In genomic region chr1:28086651-28087050, GRCh38 we compare ENCODE assay signal across 8 cellular contexts. TPM values are rescaled to one million over a fixed set of nuclear protein-coding genes. Genes with fewer than 3 reads are reported as not detected.
DNase-seq lines count a peak whose midpoint lies in the region; ATAC-seq, FAIRE-seq and TF ChIP-seq lines count a peak whose summit lies in the region.

No MANE protein-coding gene starts in this region.

- H3K4me1 Mint-ChIP-seq in glutamatergic neuron (ENCODE audit: low read depth, unreplicated experiment) = peaks cover 11% of the 10 kb centered on the region

- DNase-seq in A549 (ENCODE audit: low read depth in 1 of 2, low spot score in 1 of 2) = no peak
- no peak for DNase-seq in GM06990 (ENCODE audit: extremely low read depth, insufficient read length)
- DNase-seq in RKO (ENCODE audit: low spot score) = peak; percentile 16
- no peak for DNase-seq in glutamatergic neuron
- no peak for DNase-seq in NCI-H187 (lab: John Stamatoyannopoulos, UW)
- DNase-seq in GDM1 (lab: John Stamatoyannopoulos, UW) = no peak

- H3K4me2 ChIP-seq in A549 = peak overlapping the region; percentile 91

- H3K9me3 ChIP-seq in A549 = no peaks in the 10 kb centered on the region

- ATAC-seq in A549 (no peak), GM18511 (IDR thresholded peaks at IDR 0.05; ENCODE audit: unreplicated experiment) (no peak), esophagus mucosa (no peak)

- no peak for TF ChIP-seq EP300 in A549 (IDR thresholded peaks at IDR 0.05)

- no peak overlapping the region for H3K27ac Mint-ChIP-seq in glutamatergic neuron (ENCODE audit: unreplicated experiment)

- peaks cover 3% of the 10 kb centered on the region for H3K27me3 Mint-ChIP-seq in glutamatergic neuron (ENCODE audit: unreplicated experiment)

- H3K27me3 ChIP-seq in GM06990 (replicated peaks; ENCODE audit: control insufficient read depth, insufficient read depth, low read length) = no peaks in the 10 kb centered on the region

- H3K4me3 ChIP-seq in A549 (no peak overlapping the region), GM06990 (replicated peaks; ENCODE audit: low read depth, low read length) (peak overlapping the region; percentile 99)

- H3K36me3 ChIP-seq in GM06990 (ENCODE audit: control insufficient read depth, insufficient read depth, low read length) = no peaks in the 10 kb centered on the region

- FAIRE-seq in A549 (lab: Jason Lieb, UNC) = no peak

- TF ChIP-seq RAD21 in A549 (conservative IDR thresholded peaks at IDR 0.05 in 1 of 2, IDR thresholded peaks at IDR 0.05 in 1 of 2) = no peak

- TF ChIP-seq CTCF in A549 (IDR thresholded peaks at IDR 0.05) = no peak
- no peak for TF ChIP-seq CTCF in GM06990 (IDR thresholded peaks at IDR 0.05; ENCODE audit: insufficient read depth, low read length, poor library complexity, severe bottlenecking)
- TF ChIP-seq CTCF in glutamatergic neuron (IDR thresholded peaks at IDR 0.05; ENCODE audit: partially characterized antibody, unreplicated experiment) = no peak

- no peak for TF ChIP-seq POLR2A in A549 (IDR thresholded peaks at IDR 0.05; ENCODE audit: low read length)

- H3K36me3 Mint-ChIP-seq in glutamatergic neuron (ENCODE audit: unreplicated experiment) = no peaks in the 10 kb centered on the region

- H3K9me3 Mint-ChIP-seq in glutamatergic neuron (ENCODE audit: unreplicated experiment) = peaks cover 6% of the 10 kb centered on the region

- CTCF ChIA-PET in A549 (lab: Yijun Ruan, JAX) = interaction anchor here (1.4 to 8.8 kb wide), 2 partner anchors 125 to 228 kb away, joined by 3 to 144 read pairs; no protein-coding TSS in a partner anchor

- H3K4me1 ChIP-seq in A549 = peaks cover 23% of the 10 kb centered on the region; the same call in 2 of the 3 replicates

- WGBS in A549 (ENCODE audit: missing lambda C conversion rate) = 68% methylated on average over 1 of the region's 1 CpG

- POLR2A ChIA-PET in A549 (lab: Yijun Ruan, JAX) = no interaction called here

- H3K27ac ChIP-seq in A549 = no peak overlapping the region

- H3K4me3 Mint-ChIP-seq in glutamatergic neuron (ENCODE audit: unreplicated experiment) = peak overlapping the region; percentile 100

TF ChIP-seq in A549, 52 proteins besides CTCF, POLR2A, EP300 and RAD21:
- TF ChIP-seq ZNF302 (CRISPR knock-in tag; IDR thresholded peaks at IDR 0.05) (no peak), E2F6 (IDR thresholded peaks at IDR 0.05; ENCODE audit: borderline replicate concordance, low read depth) (no peak), ATOH8 (CRISPR knock-in tag; IDR thresholded peaks at IDR 0.05; ENCODE audit: low read depth) (no peak), JUN (IDR thresholded peaks at IDR 0.05) (no peak), TFCP2L1 (CRISPR knock-in tag; IDR thresholded peaks at IDR 0.05) (no peak), ELK1 (IDR thresholded peaks at IDR 0.05; ENCODE audit: low read depth, low read length) (no peak), ZSCAN20 (CRISPR knock-in tag; IDR thresholded peaks at IDR 0.05) (no peak), RCOR1 (IDR thresholded peaks at IDR 0.05; ENCODE audit: low read depth, low read length) (no peak), HOXB5 (CRISPR knock-in tag; IDR thresholded peaks at IDR 0.05) (no peak), HEYL (CRISPR knock-in tag; IDR thresholded peaks at IDR 0.05) (no peak), CEBPB (IDR thresholded peaks at IDR 0.05) (no peak), RFX5 (IDR thresholded peaks at IDR 0.05) (no peak), ZC3H11A (IDR thresholded peaks at IDR 0.05) (no peak), USF2 (IDR thresholded peaks at IDR 0.05) (no peak)

RNA-seq across cellular contexts. Expression of gene EYA3, which starts 1.8 kb away (rescaled TPM):
- polyA plus RNA-seq in A549 (2011; rRNA removed) = 9.3 and 11.7 TPM in 2 replicates
- polyA plus RNA-seq in A549 (2012; cell fraction: cytosol; rRNA removed) = 2.7 and 3.6 TPM in 2 replicates
- 4.1 and 6.3 TPM in 2 replicates for polyA plus RNA-seq in A549 (2012; cell fraction: nucleus; rRNA removed)
- polyA plus RNA-seq in A549 (2017; fragmentation: RNase III; extraction: RNeasy Plus Mini Kit Qiagen cat#74134 plus additional on column Dnase treatment) = 5.3 to 6.2 TPM (median 5.7 TPM) in 3 replicates
- polyA minus RNA-seq in A549 (2011; rRNA and poly(A)+ RNA removed) = 17.5 and 20.3 TPM in 2 replicates
- total RNA-seq in glutamatergic neuron (ENCODE audit: unreplicated experiment) = 25.3 TPM
- 18.9 TPM for total RNA-seq in esophagus mucosa
